8 cellular contexts compared by ENCODE assay signal in the genomic region with DNA sequence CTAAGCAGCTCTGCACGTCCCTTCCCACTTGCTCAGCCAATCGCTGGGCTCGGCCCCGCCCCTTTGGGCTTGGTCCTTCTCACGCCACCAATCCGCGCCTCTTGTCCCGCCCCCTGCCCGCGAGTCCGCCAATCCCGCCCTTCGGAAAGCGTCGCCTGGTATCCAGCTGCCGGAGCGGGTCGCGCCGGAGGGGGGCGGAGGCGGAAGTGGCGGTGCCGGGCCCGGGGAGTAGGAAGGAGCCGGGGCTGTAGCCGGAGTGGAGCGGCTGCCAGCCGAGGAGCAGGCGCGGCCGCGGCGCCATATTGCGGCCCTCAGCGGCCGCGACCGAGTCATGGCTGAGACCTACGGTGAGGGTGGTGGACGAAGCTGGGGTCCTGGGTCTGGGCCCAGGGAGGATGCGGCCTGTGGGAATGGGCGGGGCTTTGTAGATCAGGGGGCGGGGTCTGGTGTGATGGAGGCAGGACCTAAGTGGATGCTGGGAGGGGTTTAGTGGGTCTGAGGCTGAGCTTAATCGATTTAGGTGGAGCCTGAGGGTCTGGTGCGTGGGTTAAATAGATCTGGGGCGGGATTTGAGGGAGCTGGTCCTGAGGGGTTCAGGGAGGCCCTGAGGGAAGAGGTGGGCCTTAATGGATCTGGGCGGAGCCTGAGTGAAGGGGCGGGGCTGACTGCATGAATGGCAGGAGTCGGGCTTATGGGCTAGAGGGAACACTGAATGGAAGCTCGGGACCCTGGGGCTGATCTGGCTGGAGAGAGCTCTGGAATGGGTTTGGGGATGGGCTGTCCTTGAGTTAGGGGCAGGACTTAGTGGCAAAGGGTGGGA. TPM values are rescaled to one million over a fixed set of nuclear protein-coding genes. Genes with fewer than 3 reads are reported as not detected.
DNase-seq lines count a peak whose midpoint lies in the region; ATAC-seq and TF ChIP-seq lines count a peak whose summit lies in the region.

Gene RAB4B, plus strand, starts transcription at position 203 of the 820 bp plus-strand sequence. Its CDS starts 129 bp downstream, at position 332.

- H3K27me3 ChIP-seq in SU-DHL-6 (ENCODE audit: low read length) (no peaks in the 10 kb centered on the region), ovary (no peaks in the 10 kb centered on the region), thyroid gland (no peaks in the 10 kb centered on the region)

- no peaks in the 10 kb centered on the region for H3K27me3 Mint-ChIP-seq in activated naive CD8-positive, alpha-beta T cell treated with anti-CD3 and anti-CD28 coated beads, Interleukin-2, amount 10 ng/mL, durations not matched to agents 7 days and 5 days

- H3K27ac Mint-ChIP-seq in activated naive CD8-positive, alpha-beta T cell treated with anti-CD3 and anti-CD28 coated beads, Interleukin-2, amount 10 ng/mL, durations not matched to agents 7 days and 5 days: peak within 1 kb of the TSS; percentile 98

- intact Hi-C loops in head of caudate nucleus (cut with DNase I): loop anchor here (1.0 kb wide), 1 partner anchor 20 kb away; no protein-coding TSS in a partner anchor
- intact Hi-C loops in ovary (cut with DNase I): no loop called here
- intact Hi-C loops in thyroid gland (cut with DNase I): no loop called here

- TF ChIP-seq POLR2A in GM10847 (IDR thresholded peaks at IDR 0.05; ENCODE audit: extremely low read depth, insufficient read length) (peak; percentile 61), ovary (IDR thresholded peaks at IDR 0.05) (no peak), thyroid gland (IDR thresholded peaks at IDR 0.05) (peak; percentile 56 to 75)

- H3K36me3 ChIP-seq in SU-DHL-6 (ENCODE audit: low read length): no peaks in the 10 kb centered on the region
- H3K36me3 ChIP-seq in ovary: no peaks in the 10 kb centered on the region
- no peaks in the 10 kb centered on the region for H3K36me3 ChIP-seq in thyroid gland

- H3K4me3 ChIP-seq in SU-DHL-6 (ENCODE audit: insufficient read depth, low read length, poor library complexity, severe bottlenecking) (peak within 1 kb of the TSS; percentile 68), ovary (peak within 1 kb of the TSS; percentile 91), thyroid gland (replicated peaks in 1 of 3) (peak within 1 kb of the TSS; percentile 2 to 63 (median 50))

- peak within 1 kb of the TSS; percentile 96 for H3K4me2 ChIP-seq in SU-DHL-6 (ENCODE audit: low read depth, low read length, poor library complexity, severe bottlenecking)

- peaks cover 21% of the 10 kb centered on the region for H3K36me3 Mint-ChIP-seq in activated naive CD8-positive, alpha-beta T cell treated with anti-CD3 and anti-CD28 coated beads, Interleukin-2, amount 10 ng/mL, durations not matched to agents 7 days and 5 days

- POLR2A ChIA-PET in activated naive CD8-positive, alpha-beta T cell treated with anti-CD3 and anti-CD28 coated beads, Interleukin-2, amount 10 ng/mL, durations not matched to agents 7 days and 5 days (lab: Charles Lee): interaction anchor here (0.5 to 4.4 kb wide), 26 partner anchors 8 to 1106 kb away, joined by 3 to 92 read pairs (median 8); partner anchors contain the start of genes ACTMAP, COQ8B, EGLN2 and ITPKC

- peak within 1 kb of the TSS; percentile 60 for H2AFZ ChIP-seq in SU-DHL-6 (ENCODE audit: low read depth, low read length, severe bottlenecking)

- peak within 1 kb of the TSS; percentile 98 for H3K4me3 Mint-ChIP-seq in activated naive CD8-positive, alpha-beta T cell treated with anti-CD3 and anti-CD28 coated beads, Interleukin-2, amount 10 ng/mL, durations not matched to agents 7 days and 5 days

- no peaks in the 10 kb centered on the region for H4K20me1 ChIP-seq in SU-DHL-6 (ENCODE audit: low read depth, low read length)

- 0 to 1% (median 0%) methylated on average over 42 to 51 of the region's 51 CpGs for WGBS in ovary, 3 donors
- WGBS in thyroid gland, 2 donors: 0% methylated on average over 30 to 47 of the region's 51 CpGs

- DNase-seq in NCI-H128 (lab: John Stamatoyannopoulos, UW; ENCODE audit: unreplicated experiment) (peak; percentile 99), head of caudate nucleus (peak; percentile 99 to 100 (median 100)), ovary (peak; percentile 100), thyroid gland (peak; percentile 100)
- DNase-seq in activated naive CD8-positive, alpha-beta T cell treated with anti-CD3 and anti-CD28 coated beads, Interleukin-2, amount 10 ng/mL, durations not matched to agents 7 days and 5 days: peak; percentile 100

- peak within 1 kb of the TSS; percentile 98 for H3K27ac ChIP-seq in SU-DHL-6 (ENCODE audit: low read depth, low read length)
- H3K27ac ChIP-seq in ovary: peak within 1 kb of the TSS; percentile 57 to 94
- H3K27ac ChIP-seq in thyroid gland: peak within 1 kb of the TSS; percentile 64 to 88 (median 88)

- H3F3A ChIP-seq in SU-DHL-6 (ENCODE audit: insufficient read depth): peaks cover 17% of the 10 kb centered on the region

- H3K4me1 Mint-ChIP-seq in activated naive CD8-positive, alpha-beta T cell treated with anti-CD3 and anti-CD28 coated beads, Interleukin-2, amount 10 ng/mL, durations not matched to agents 7 days and 5 days: peaks cover 34% of the 10 kb centered on the region

- H3K9me3 ChIP-seq in SU-DHL-6 (ENCODE audit: insufficient read depth, low read length) (no peaks in the 10 kb centered on the region), ovary (no peaks in the 10 kb centered on the region), thyroid gland (no peaks in the 10 kb centered on the region)

- TF ChIP-seq CTCF in SU-DHL-6 (IDR thresholded peaks at IDR 0.05; ENCODE audit: insufficient read depth, low read length, poor library complexity, severe bottlenecking): no peak
- peak in 2 of 3 donors; percentile 36 to 41 for TF ChIP-seq CTCF in ovary (IDR thresholded peaks at IDR 0.05)
- peak in 3 of 6 experiments; percentile 14 to 25 (median 21) for TF ChIP-seq CTCF in thyroid gland (IDR thresholded peaks at IDR 0.05)

- no peak for TF ChIP-seq EP300 in ovary (IDR thresholded peaks at IDR 0.05)

- H3K9ac ChIP-seq in SU-DHL-6 (ENCODE audit: low read length): peak within 1 kb of the TSS; percentile 68

- H3K9me3 Mint-ChIP-seq in activated naive CD8-positive, alpha-beta T cell treated with anti-CD3 and anti-CD28 coated beads, Interleukin-2, amount 10 ng/mL, durations not matched to agents 7 days and 5 days: no peaks in the 10 kb centered on the region

- ATAC-seq in HG02678 (IDR thresholded peaks at IDR 0.05; ENCODE audit: unreplicated experiment): peak; percentile 65
- ATAC-seq in activated naive CD8-positive, alpha-beta T cell treated with anti-CD3 and anti-CD28 coated beads, Interleukin-2, amount 10 ng/mL, durations not matched to agents 7 days and 5 days (ENCODE audit: low read depth): peak; percentile 81

- H3K79me2 ChIP-seq in SU-DHL-6 (ENCODE audit: insufficient read depth, low read length): peaks cover 10% of the 10 kb centered on the region; the same call in 1 of the 2 replicates

- H3K9me2 ChIP-seq in SU-DHL-6 (replicated peaks; ENCODE audit: insufficient read depth, low read length): no peaks in the 10 kb centered on the region

- H3K4me1 ChIP-seq in ovary (ENCODE audit: insufficient read depth) (peaks cover 8% of the 10 kb centered on the region), thyroid gland (peaks cover 12 to 14% of the 10 kb centered on the region in 2 donors)

RNA-seq across cellular contexts. Expression of gene RAB4B, which starts in this region (rescaled TPM):
- 10 to 100 TPM; 53.1 to 57.7 TPM for total RNA-seq in activated naive CD8-positive, alpha-beta T cell treated with anti-CD3 and anti-CD28 coated beads, Interleukin-2, amount 10 ng/mL, durations not matched to agents 7 days and 5 days
- total RNA-seq in ovary (10 to 100 TPM in 6 of 7 donors, 1 to 10 TPM in 1; 9.1 to 32.9 (median 19.3) TPM), thyroid gland (10 to 100 TPM; 21.5 to 56.6 (median 31.5) TPM)
- polyA plus RNA-seq in ovary: 10 to 100 TPM in 1 of 2 donors, 1 to 10 TPM in 1; 6.5 to 18.9 TPM

Comparison
In these comparisons a context has a peak if more than half of its experiments do, and no peak if none do; other contexts are left out.
1. Peak in every context shown above with its lines: DNase-seq, ATAC-seq, H3K4me3 ChIP-seq and H3K27ac ChIP-seq.